ENCODE assay signal across 14 cellular contexts in genomic region chr7:372939-373791, GRCh38.
A peak's percentile ranks its signal among the peaks of the same experiment; 100 is the strongest.
DNase-seq lines count a peak whose midpoint lies in the region; FAIRE-seq and TF ChIP-seq lines count a peak whose summit lies in the region.
"Had no signal": no experiment of that assay in that cellular context is flagged by ENCODE, and none has a peak within 500 bp of the region (broad histone marks: within the 10 kb centered on the region; RNA-seq: fewer than 3 reads in every experiment).

No MANE protein-coding gene starts in this region.

- POLR2A ChIA-PET in H1 (lab: Charles Lee; ENCODE audit: partially characterized antibody): interaction anchor here (0.9 to 1.2 kb wide), 2 partner anchors 10 to 83 kb away, joined by 3 to 5 read pairs; partner anchors contain the start of gene FOXL3

- H3K36me3 ChIP-seq in H1 (ENCODE audit: control insufficient read depth in 2 of 4, insufficient read depth in 4 of 4, low read length in 3 of 4): no peaks in the 10 kb centered on the region
- H3K36me3 ChIP-seq: gastroesophageal sphincter had no signal

- H3K4me3 Mint-ChIP-seq in nephron: peak overlapping the region; percentile 7 to 43 (median 19)

- DNase-seq in stimulated activated CD4-positive, alpha-beta T cell treated with anti-CD3 and anti-CD28 coated beads, Interleukin-4, amount 100 ng/mL, for 1 hour: peak; percentile 1
- DNase-seq in stimulated activated CD4-positive, alpha-beta T cell treated with anti-CD3 and anti-CD28 coated beads, Interleukin-15, amount 100 ng/mL, for 24 hours: no peak
- DNase-seq in H1 (ENCODE audit: low read depth in 1 of 2, low spot score in 2 of 2) (peak in 1 of 2 experiments; percentile 51), NOMO-1 treated with dmso at 0.1 percent for 144 hours (lab: John Stamatoyannopoulos, UW; ENCODE audit: unreplicated experiment) (no peak), pons (ENCODE audit: low spot score) (no peak), coronary artery (ENCODE audit: low spot score) (no peak)
- no peak for DNase-seq in central memory CD4-positive, alpha-beta T cell
- DNase-seq: activated CD4-positive, alpha-beta T cell treated with anti-CD3 and anti-CD28 coated beads for 4 hours; GM23248; NCI-H226; SW 1271 had no signal

- no peak overlapping the region for H3K14ac ChIP-seq in H1 (ENCODE audit: insufficient read length)

- no peak for FAIRE-seq in H1 (lab: Jason Lieb, UNC)

- no peak overlapping the region for H3K56ac ChIP-seq in H1 (replicated peaks; ENCODE audit: insufficient read length, low read depth, low read length)

- H3K18ac ChIP-seq in H1 (ENCODE audit: extremely low read depth, low read length): no peak overlapping the region; the same call in 1 of the 2 replicates

- H3K27ac ChIP-seq in H1 (ENCODE audit: low read depth, low read length) (no peak overlapping the region), coronary artery (no peak overlapping the region)
- H3K27ac ChIP-seq: gastroesophageal sphincter, GM23248 had no signal

- peaks cover 0 to 18% (median 5%) of the 10 kb centered on the region in 4 experiments; a peak in 4 of 7 replicates for H3K4me1 ChIP-seq in H1 (replicated peaks in 1 of 4; ENCODE audit: control insufficient read depth in 3 of 4, insufficient read depth in 4 of 4, low read length in 3 of 4)
- H3K4me1 ChIP-seq: gastroesophageal sphincter had no signal

- no peaks in the 10 kb centered on the region; a peak in 3 of 7 replicates for H3K27me3 ChIP-seq in H1 (replicated peaks in 1 of 4; ENCODE audit: control insufficient read depth in 3 of 4, extremely low read depth in 1 of 4, insufficient read depth in 3 of 4, low read length in 3 of 4)

- H3K23ac ChIP-seq in H1 (ENCODE audit: insufficient read length): no peak overlapping the region

- no peak overlapping the region for H2BK12ac ChIP-seq in H1 (ENCODE audit: low read depth, low read length)

- peak overlapping the region; percentile 93 to 97 (median 95) for H3K27ac Mint-ChIP-seq in nephron
- H3K27ac Mint-ChIP-seq: activated T-helper 2 cell treated with anti-CD3 and anti-CD28 coated beads, Interferon-gamma antibody, Interleukin-2, Interleukin-4, amounts not matched to agents 10 μg/mL and 5 μg/mL and 100 μg/mL, durations not matched to agents 14 hours and 24 hours and 36 hours had no signal

- TF ChIP-seq POLR2A in H1 (IDR thresholded peaks at IDR 0.05; ENCODE audit: control extremely low read depth in 1 of 2, low read depth in 2 of 2, low read length in 2 of 2): no peak

- H3K9me3 ChIP-seq in H1 (ENCODE audit: insufficient read depth in 2 of 2, low read depth in 1 of 2, low read length in 1 of 2): no peaks in the 10 kb centered on the region
- H3K9me3 ChIP-seq: gastroesophageal sphincter had no signal

- H2BK120ac ChIP-seq in H1 (replicated peaks; ENCODE audit: low read depth, low read length): no peak overlapping the region

- no peak overlapping the region; a peak in 1 of 7 replicates for H3K9ac ChIP-seq in H1 (replicated peaks in 1 of 4; ENCODE audit: extremely low read depth in 1 of 4, low read depth in 3 of 4, low read length in 3 of 4)
- H3K9ac ChIP-seq: GM23248 had no signal

- no peaks in the 10 kb centered on the region for H3K79me2 ChIP-seq in H1 (ENCODE audit: control insufficient read depth in 1 of 2, insufficient read depth in 2 of 2, low read length in 2 of 2)

- no peak overlapping the region for H2AK5ac ChIP-seq in H1 (ENCODE audit: low read depth, low read length)

- no peak overlapping the region for H4K5ac ChIP-seq in H1 (ENCODE audit: insufficient read length, low read depth, low read length)

- CTCF ChIA-PET in H1 (lab: Charles Lee; ENCODE audit: partially characterized antibody): no interaction called here

- no peak overlapping the region for H3K4me2 ChIP-seq in H1 (ENCODE audit: insufficient read depth in 1 of 2, low read depth in 2 of 2, low read length in 2 of 2)

- H4K91ac ChIP-seq in H1 (replicated peaks; ENCODE audit: insufficient read length, low read length): no peak overlapping the region

- no peak for TF ChIP-seq CTCF in H1 (IDR thresholded peaks at IDR 0.05; ENCODE audit: control extremely low read depth in 1 of 3, insufficient read depth in 1 of 3, low read depth in 1 of 3, low read length in 3 of 3)
- TF ChIP-seq CTCF in nephron (IDR thresholded peaks at IDR 0.05; ENCODE audit: unreplicated experiment in 3 of 3): no peak
- TF ChIP-seq CTCF in coronary artery (IDR thresholded peaks at IDR 0.05): no peak

- H3K9me3 Mint-ChIP-seq in nephron: no peaks in the 10 kb centered on the region
- H3K9me3 Mint-ChIP-seq: activated T-helper 2 cell treated with anti-CD3 and anti-CD28 coated beads, Interferon-gamma antibody, Interleukin-2, Interleukin-4, amounts not matched to agents 10 μg/mL and 5 μg/mL and 100 μg/mL, durations not matched to agents 14 hours and 24 hours and 36 hours had no signal

- H3K27me3 Mint-ChIP-seq in nephron (ENCODE audit: low read depth): peaks cover 4% of the 10 kb centered on the region

- no peak overlapping the region; the same call in 1 of the 2 replicates for H2AFZ ChIP-seq in H1 (ENCODE audit: low read length)
- H2AFZ ChIP-seq: GM23248 had no signal

- H3K4me1 Mint-ChIP-seq in nephron: peaks cover 15% of the 10 kb centered on the region

- no peak for TF ChIP-seq RAD21 in H1 (IDR thresholded peaks at IDR 0.05 in 1 of 2, conservative IDR thresholded peaks at IDR 0.05 in 1 of 2; ENCODE audit: low read depth in 2 of 2, low read length in 2 of 2)

- no peaks in the 10 kb centered on the region for H3K36me3 Mint-ChIP-seq in nephron (ENCODE audit: low read depth)

- no peak overlapping the region for H2BK15ac ChIP-seq in H1 (ENCODE audit: low read length)

- no peak overlapping the region for H3K4me3 ChIP-seq in H1 (ENCODE audit: extremely low read depth in 1 of 4, insufficient read depth in 2 of 4, low read depth in 3 of 4, low read length in 4 of 4)
- no peak overlapping the region for H3K4me3 ChIP-seq in coronary artery
- H3K4me3 ChIP-seq: gastroesophageal sphincter, GM23248 had no signal

- TF ChIP-seq EP300 in H1 (IDR thresholded peaks at IDR 0.05; ENCODE audit: borderline replicate concordance in 1 of 2, low read depth in 2 of 2, low read length in 2 of 2): no peak

- no peaks in the 10 kb centered on the region for H4K20me1 ChIP-seq in H1 (replicated peaks in 1 of 2; ENCODE audit: control insufficient read depth in 1 of 2, insufficient read depth in 2 of 2, low read length in 2 of 2)

- no peaks in the 10 kb centered on the region for H3K23me2 ChIP-seq in H1 (ENCODE audit: low read depth, low read length)

- H3K4ac ChIP-seq in H1 (replicated peaks; ENCODE audit: insufficient read length, low read depth, low read length): no peak overlapping the region

- H2BK20ac ChIP-seq in H1 (ENCODE audit: low read length): no peak overlapping the region

- H4K8ac ChIP-seq in H1 (ENCODE audit: extremely low read depth, insufficient read depth, low read length): peak overlapping the region; percentile 59

- WGBS in H1 (ENCODE audit: extremely low coverage in 1 of 2, insufficient coverage in 1 of 2, insufficient read length in 1 of 2, insufficient replicate concordance in 2 of 2, low coverage in 1 of 2, low lambda C conversion rate in 2 of 2, missing lambda C conversion rate in 1 of 2), 2 experiments: 79% methylated on average over 37 of the region's 39 CpGs; no CpG with 5 or more reads in 1 of the 2 experiments

- H2BK5ac ChIP-seq in H1 (ENCODE audit: low read depth, low read length): no peak overlapping the region

- no peaks in the 10 kb centered on the region for H3K79me1 ChIP-seq in H1 (ENCODE audit: low read depth, low read length)

TF ChIP-seq in H1, 55 proteins besides CTCF, POLR2A, EP300 and RAD21:
- TF ChIP-seq EGR1 (IDR thresholded peaks at IDR 0.05; ENCODE audit: borderline replicate concordance, low read depth, low read length) (no peak), CBX8 (IDR thresholded peaks at IDR 0.05; ENCODE audit: borderline replicate concordance, low read depth, low read length) (no peak), FOSL1 (IDR thresholded peaks at IDR 0.05; ENCODE audit: insufficient read depth, low read depth, low read length) (no peak)
TF ChIP-seq in H1: peak in this region for 0.
